ENCODE assay signal across 19 cellular contexts in genomic region chr12:81502912-81503695, GRCh38.
DNase-seq lines count a peak whose midpoint lies in the region; ATAC-seq and TF ChIP-seq lines count a peak whose summit lies in the region.
"Had no signal": no experiment of that assay in that cellular context is flagged by ENCODE, and none has a peak within 500 bp of the region (broad histone marks: within the 10 kb centered on the region; RNA-seq: fewer than 3 reads in every experiment).

No MANE protein-coding gene starts in this region.

- no peak for ATAC-seq in left lobe of liver
- ATAC-seq: activated naive CD8-positive, alpha-beta T cell treated with anti-CD3 and anti-CD28 coated beads, Interleukin-2, amount 50 U/mL, for 24 hours; K562; stimulated activated effector memory CD8-positive, alpha-beta T cell treated with anti-CD3 and anti-CD28 coated beads, Interleukin-12 subunit alpha, Interleukin-12 subunit beta, amount 100 ng/mL, for 72 hours had no signal

- no peaks in the 10 kb centered on the region for H3K79me1 ChIP-seq in mesenchymal stem cell (replicated peaks; ENCODE audit: low read length, poor library complexity, severe bottlenecking)

- H3K9me3 Mint-ChIP-seq in chondrocyte (ENCODE audit: low read depth): peaks cover 4% of the 10 kb centered on the region
- H3K9me3 Mint-ChIP-seq: mesothelial cell of epicardium; stimulated activated effector memory CD8-positive, alpha-beta T cell treated with anti-CD3 and anti-CD28 coated beads, Interleukin-12 subunit alpha, Interleukin-12 subunit beta, amount 100 ng/mL, for 72 hours had no signal

- H3K23ac ChIP-seq in mesenchymal stem cell (ENCODE audit: low read length in 2 of 2): no peak overlapping the region

- no peak overlapping the region for H2BK5ac ChIP-seq in mesenchymal stem cell (ENCODE audit: low read depth, low read length, poor library complexity, severe bottlenecking)

- no peaks in the 10 kb centered on the region for H3K9me3 ChIP-seq in mesenchymal stem cell (ENCODE audit: control insufficient read depth, low read length)
- no peaks in the 10 kb centered on the region; the same call in 1 of the 2 replicates for H3K9me3 ChIP-seq in BE2C
- H3K9me3 ChIP-seq: SJSA1 had no signal

- peak overlapping the region; percentile 67 for H3K27ac Mint-ChIP-seq in chondrocyte (ENCODE audit: unreplicated experiment)
- H3K27ac Mint-ChIP-seq: activated naive CD8-positive, alpha-beta T cell treated with anti-CD3 and anti-CD28 coated beads, Interleukin-2, amount 50 U/mL, for 24 hours; mesothelial cell of epicardium; progenitor cell of endocrine pancreas; stimulated activated effector memory CD8-positive, alpha-beta T cell treated with anti-CD3 and anti-CD28 coated beads, Interleukin-12 subunit alpha, Interleukin-12 subunit beta, amount 100 ng/mL, for 72 hours had no signal

- H3K36me3 Mint-ChIP-seq in chondrocyte (ENCODE audit: low read depth): no peaks in the 10 kb centered on the region
- H3K36me3 Mint-ChIP-seq: mesothelial cell of epicardium; stimulated activated effector memory CD8-positive, alpha-beta T cell treated with anti-CD3 and anti-CD28 coated beads, Interleukin-12 subunit alpha, Interleukin-12 subunit beta, amount 100 ng/mL, for 72 hours had no signal

- no peak overlapping the region for H3K18ac ChIP-seq in mesenchymal stem cell (ENCODE audit: low read depth in 1 of 2, low read length in 2 of 2)

- no peak overlapping the region for H4K91ac ChIP-seq in mesenchymal stem cell (ENCODE audit: low read length)

- no peak overlapping the region for H2AFZ ChIP-seq in mesenchymal stem cell (ENCODE audit: low read depth, low read length)

- no peak overlapping the region for H3K4me3 Mint-ChIP-seq in chondrocyte (ENCODE audit: unreplicated experiment)
- H3K4me3 Mint-ChIP-seq: activated naive CD8-positive, alpha-beta T cell treated with anti-CD3 and anti-CD28 coated beads, Interleukin-2, amount 50 U/mL, for 24 hours; mesothelial cell of epicardium; stimulated activated effector memory CD8-positive, alpha-beta T cell treated with anti-CD3 and anti-CD28 coated beads, Interleukin-12 subunit alpha, Interleukin-12 subunit beta, amount 100 ng/mL, for 72 hours had no signal

- DNase-seq in COLO829 (ENCODE audit: low spot score) (peak; percentile 19), LHCN-M2 (ENCODE audit: low read depth) (peak; percentile 27), chondrocyte (ENCODE audit: low spot score) (no peak), mesenchymal stem cell (peak; percentile 94), HPDE6-E6E7 (ENCODE audit: extremely low spot score) (no peak), BE2C (no peak), left lobe of liver (ENCODE audit: low spot score) (no peak), AML-193 (lab: John Stamatoyannopoulos, UW) (no peak)
- DNase-seq: activated CD8-positive, alpha-beta memory T cell treated with anti-CD3 and anti-CD28 coated beads, Interleukin-2, amount 50 U/mL, for 48 hours; activated naive CD8-positive, alpha-beta T cell treated with anti-CD3 and anti-CD28 coated beads, Interleukin-2, amount 50 U/mL, for 24 hours; C1 segment of cervical spinal cord; NCI-H187; NCI-H82 had no signal

- TF ChIP-seq CTCF in chondrocyte (IDR thresholded peaks at IDR 0.05) (no peak), BE2C (IDR thresholded peaks at IDR 0.05; ENCODE audit: low read depth, low read length) (no peak)

- no peak overlapping the region for H3K4me2 ChIP-seq in mesenchymal stem cell (ENCODE audit: low read length, poor library complexity, severe bottlenecking)

- H3K9ac ChIP-seq in mesenchymal stem cell (ENCODE audit: low read length): peak overlapping the region; percentile 33

- no peak overlapping the region for H2BK120ac ChIP-seq in mesenchymal stem cell (ENCODE audit: low read depth, low read length)

- WGBS in mesenchymal stem cell: 15% methylated on average over 2 of the region's 3 CpGs

- H3K14ac ChIP-seq in mesenchymal stem cell (ENCODE audit: low read length in 2 of 2): no peak overlapping the region

- no peaks in the 10 kb centered on the region for H3K4me1 ChIP-seq in mesenchymal stem cell (ENCODE audit: control insufficient read depth, insufficient read depth, low read depth, low read length)
- no peaks in the 10 kb centered on the region for H3K4me1 ChIP-seq in BE2C
- H3K4me1 ChIP-seq: SJSA1 had no signal

- H3K27me3 ChIP-seq in mesenchymal stem cell (ENCODE audit: control insufficient read depth in 1 of 2, insufficient read depth in 1 of 2, low read length in 2 of 2) (no peaks in the 10 kb centered on the region), BE2C (no peaks in the 10 kb centered on the region)
- H3K27me3 ChIP-seq: SJSA1 had no signal

- no peak overlapping the region for H3K4ac ChIP-seq in mesenchymal stem cell (ENCODE audit: low read depth in 1 of 2, low read length in 2 of 2)

- H3K27ac ChIP-seq in mesenchymal stem cell (ENCODE audit: low read length, poor library complexity, severe bottlenecking): no peak overlapping the region
- H3K27ac ChIP-seq: SJSA1, VCaP had no signal

- no peak overlapping the region for H4K8ac ChIP-seq in mesenchymal stem cell (ENCODE audit: low read length)

- peaks cover 6% of the 10 kb centered on the region for H3K4me1 Mint-ChIP-seq in chondrocyte (ENCODE audit: low read depth)
- H3K4me1 Mint-ChIP-seq: activated naive CD8-positive, alpha-beta T cell treated with anti-CD3 and anti-CD28 coated beads, Interleukin-2, amount 50 U/mL, for 24 hours; mesothelial cell of epicardium; stimulated activated effector memory CD8-positive, alpha-beta T cell treated with anti-CD3 and anti-CD28 coated beads, Interleukin-12 subunit alpha, Interleukin-12 subunit beta, amount 100 ng/mL, for 72 hours had no signal

- peaks cover 2% of the 10 kb centered on the region for H3K27me3 Mint-ChIP-seq in chondrocyte (ENCODE audit: low read depth)
- H3K27me3 Mint-ChIP-seq: activated naive CD8-positive, alpha-beta T cell treated with anti-CD3 and anti-CD28 coated beads, Interleukin-2, amount 50 U/mL, for 24 hours; progenitor cell of endocrine pancreas had no signal

- H2BK15ac ChIP-seq in mesenchymal stem cell (ENCODE audit: low read depth, poor library complexity, severe bottlenecking): no peak overlapping the region

- H3K4me3 ChIP-seq in mesenchymal stem cell (ENCODE audit: insufficient read depth in 1 of 2, low read depth in 1 of 2, low read length in 2 of 2): no peak overlapping the region
- no peak overlapping the region for H3K4me3 ChIP-seq in BE2C (ENCODE audit: low read depth, low read length)
- H3K4me3 ChIP-seq: K562, SJSA1 had no signal

- no peak overlapping the region for H2AK5ac ChIP-seq in mesenchymal stem cell (ENCODE audit: low read length, severe bottlenecking)

- H2BK12ac ChIP-seq in mesenchymal stem cell (ENCODE audit: low read length in 2 of 2): no peak overlapping the region

- no peaks in the 10 kb centered on the region for H3K36me3 ChIP-seq in mesenchymal stem cell (ENCODE audit: control insufficient read depth in 1 of 2, insufficient read depth in 2 of 2, low read depth in 1 of 2, low read length in 2 of 2)
- H3K36me3 ChIP-seq in BE2C: no peaks in the 10 kb centered on the region
- H3K36me3 ChIP-seq: SJSA1 had no signal

Comparison
In these comparisons a context has a peak if more than half of its experiments do, and no peak if none do; other contexts are left out.
1. DNase-seq: peak in COLO829 (single experiment), LHCN-M2 (single experiment) and mesenchymal stem cell (single experiment); none in chondrocyte (single experiment), HPDE6-E6E7 (single experiment), BE2C (single experiment), left lobe of liver (single experiment) and AML-193 (0 of 2).